16 cellular contexts compared by ENCODE assay signal in the genomic region with DNA sequence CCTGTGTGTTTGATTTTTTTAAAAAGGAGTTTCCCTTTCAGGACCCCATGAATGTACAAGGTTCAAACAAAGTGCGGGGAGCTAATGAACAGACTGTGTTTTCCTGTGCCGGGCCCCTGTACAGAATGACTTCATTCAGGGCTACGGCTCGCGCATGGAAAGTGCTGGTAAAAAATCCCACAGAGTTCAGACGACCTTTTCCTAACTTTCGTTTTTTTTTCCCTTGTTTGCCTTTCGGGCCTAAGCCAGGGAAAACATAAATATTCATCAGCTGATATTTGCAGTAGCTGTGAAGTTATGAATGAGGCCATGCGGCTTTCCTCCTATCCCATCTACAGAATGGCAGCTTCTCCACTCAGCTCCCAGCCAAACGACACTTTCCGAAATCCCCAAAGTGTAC.
DNase-seq lines count a peak whose midpoint lies in the region; ATAC-seq and TF ChIP-seq lines count a peak whose summit lies in the region.
"Had no signal": no experiment of that assay in that cellular context is flagged by ENCODE, and none has a peak within 500 bp of the region (broad histone marks: within the 10 kb centered on the region; RNA-seq: fewer than 3 reads in every experiment).

No MANE protein-coding gene starts in this region.

- H4K20me1 ChIP-seq in hepatocyte (ENCODE audit: insufficient read depth, poor library complexity, severe bottlenecking): no peaks in the 10 kb centered on the region
- H4K20me1 ChIP-seq: BLaER1 treated with 17β-estradiol and CSF1 and Interleukin-3, amounts not matched to agents 10 nM and 100 nM had no signal

- TF ChIP-seq CTCF in hepatocyte (IDR thresholded peaks at IDR 0.05; ENCODE audit: poor library complexity) (no peak), nephron progenitor cell (IDR thresholded peaks at IDR 0.05) (no peak), HFFc6 (IDR thresholded peaks at IDR 0.05) (no peak)

- no peaks in the 10 kb centered on the region for H3K27me3 Mint-ChIP-seq in nephron progenitor cell (ENCODE audit: low read depth, poor library complexity)
- H3K27me3 Mint-ChIP-seq in HFFc6 (ENCODE audit: insufficient read depth): peaks cover 6% of the 10 kb centered on the region
- H3K27me3 Mint-ChIP-seq in activated CD4-positive, alpha-beta T cell treated with anti-CD3 and anti-CD28 coated beads for 36 hours: no peaks in the 10 kb centered on the region

- no peak for ATAC-seq in activated CD4-positive, alpha-beta T cell treated with anti-CD3 and anti-CD28 coated beads for 36 hours

- DNase-seq in DMS53 (lab: John Stamatoyannopoulos, UW): peak; percentile 51
- DNase-seq in DMS53 treated with DMSO at 0.1 percent for 48 hours (lab: John Stamatoyannopoulos, UW; ENCODE audit: unreplicated experiment): no peak
- DNase-seq in hepatocyte (ENCODE audit: low spot score): peak; percentile 50
- no peak for DNase-seq in nephron progenitor cell
- DNase-seq in HFFc6: no peak
- DNase-seq in T-helper 9 cell: no peak
- no peak for DNase-seq in effector memory CD4-positive, alpha-beta T cell
- no peak for DNase-seq in activated CD4-positive, alpha-beta T cell treated with anti-CD3 and anti-CD28 coated beads for 36 hours
- DNase-seq: KBM-7, NCI-H1436 treated with DMSO at 0.1 percent for 48 hours, NCI-H2081 treated with DMSO at 0.1 percent for 48 hours, NCI-H524, SHP77 treated with DMSO at 0.1 percent for 48 hours had no signal

- CTCF ChIA-PET in activated CD4-positive, alpha-beta T cell treated with anti-CD3 and anti-CD28 coated beads for 36 hours (lab: Charles Lee): interaction anchor here (0.7 kb wide), 1 partner anchor 14 kb away, joined by 4 read pairs; no protein-coding TSS in a partner anchor

- peak overlapping the region; percentile 63 for H3K27ac Mint-ChIP-seq in nephron progenitor cell
- no peak overlapping the region for H3K27ac Mint-ChIP-seq in HFFc6
- H3K27ac Mint-ChIP-seq in activated CD4-positive, alpha-beta T cell treated with anti-CD3 and anti-CD28 coated beads for 36 hours: no peak overlapping the region

- no peaks in the 10 kb centered on the region for H3K4me1 ChIP-seq in hepatocyte (ENCODE audit: insufficient read depth)
- no peaks in the 10 kb centered on the region for H3K4me1 ChIP-seq in effector memory CD4-positive, alpha-beta T cell (ENCODE audit: control insufficient read depth, insufficient read depth, low read length, poor library complexity, severe bottlenecking)
- H3K4me1 ChIP-seq: HAP-1 had no signal

- WGBS in hepatocyte (ENCODE audit: low lambda C conversion rate, missing lambda C conversion rate): 50% methylated on average over 11 of the region's 11 CpGs

- H3K4me3 ChIP-seq in hepatocyte: no peak overlapping the region
- no peak overlapping the region for H3K4me3 ChIP-seq in effector memory CD4-positive, alpha-beta T cell (ENCODE audit: insufficient read depth, low read depth, low read length, poor library complexity, severe bottlenecking)
- H3K4me3 ChIP-seq: BLaER1 treated with 17β-estradiol and CSF1 and Interleukin-3, amounts not matched to agents 10 nM and 100 nM; HAP-1 had no signal

- no peaks in the 10 kb centered on the region for H3K36me3 Mint-ChIP-seq in nephron progenitor cell (ENCODE audit: low read depth)
- no peaks in the 10 kb centered on the region for H3K36me3 Mint-ChIP-seq in HFFc6 (ENCODE audit: low read depth)
- no peaks in the 10 kb centered on the region for H3K36me3 Mint-ChIP-seq in activated CD4-positive, alpha-beta T cell treated with anti-CD3 and anti-CD28 coated beads for 36 hours (ENCODE audit: low read depth)

- POLR2A ChIA-PET in activated CD4-positive, alpha-beta T cell treated with anti-CD3 and anti-CD28 coated beads for 36 hours (lab: Charles Lee): no interaction called here

- H3K4me1 Mint-ChIP-seq in nephron progenitor cell (peaks cover 5% of the 10 kb centered on the region), HFFc6 (ENCODE audit: low read depth) (no peaks in the 10 kb centered on the region)
- no peaks in the 10 kb centered on the region for H3K4me1 Mint-ChIP-seq in activated CD4-positive, alpha-beta T cell treated with anti-CD3 and anti-CD28 coated beads for 36 hours

- H3K79me2 ChIP-seq in hepatocyte: no peaks in the 10 kb centered on the region

- H3K9me3 Mint-ChIP-seq in nephron progenitor cell (no peaks in the 10 kb centered on the region), HFFc6 (no peaks in the 10 kb centered on the region)
- H3K9me3 Mint-ChIP-seq in activated CD4-positive, alpha-beta T cell treated with anti-CD3 and anti-CD28 coated beads for 36 hours (ENCODE audit: low read depth): no peaks in the 10 kb centered on the region

- no peaks in the 10 kb centered on the region for H3K9me3 ChIP-seq in hepatocyte (ENCODE audit: low read depth)
- no peaks in the 10 kb centered on the region for H3K9me3 ChIP-seq in effector memory CD4-positive, alpha-beta T cell (ENCODE audit: control insufficient read depth, low read length)
- H3K9me3 ChIP-seq: HAP-1 had no signal

- peaks cover 5% of the 10 kb centered on the region for H3K27me3 ChIP-seq in hepatocyte
- H3K27me3 ChIP-seq in effector memory CD4-positive, alpha-beta T cell (replicated peaks; ENCODE audit: control insufficient read depth, insufficient read depth, low read length, poor library complexity, severe bottlenecking): no peaks in the 10 kb centered on the region
- H3K27me3 ChIP-seq: BLaER1 treated with 17β-estradiol and CSF1 and Interleukin-3, amounts not matched to agents 10 nM and 100 nM had no signal

- H3K9me2 ChIP-seq in hepatocyte (replicated peaks; ENCODE audit: insufficient read depth): no peaks in the 10 kb centered on the region

- H3K27ac ChIP-seq in hepatocyte: no peak overlapping the region
- H3K27ac ChIP-seq in effector memory CD4-positive, alpha-beta T cell (ENCODE audit: insufficient read depth, low read length, poor library complexity, severe bottlenecking): no peak overlapping the region
- H3K27ac ChIP-seq: 22Rv1; BLaER1 treated with 17β-estradiol and CSF1 and Interleukin-3, amounts not matched to agents 10 nM and 100 nM had no signal

- H3K4me3 Mint-ChIP-seq in nephron progenitor cell (no peak overlapping the region), HFFc6 (no peak overlapping the region)
- H3K4me3 Mint-ChIP-seq in activated CD4-positive, alpha-beta T cell treated with anti-CD3 and anti-CD28 coated beads for 36 hours: no peak overlapping the region

- no peak overlapping the region for H2AFZ ChIP-seq in hepatocyte

- H3K36me3 ChIP-seq in hepatocyte (replicated peaks; ENCODE audit: insufficient read depth, low read depth): no peaks in the 10 kb centered on the region
- no peaks in the 10 kb centered on the region for H3K36me3 ChIP-seq in effector memory CD4-positive, alpha-beta T cell (ENCODE audit: control insufficient read depth, insufficient read depth, low read length)
- H3K36me3 ChIP-seq: BLaER1 treated with 17β-estradiol and CSF1 and Interleukin-3, amounts not matched to agents 10 nM and 100 nM; HAP-1 had no signal

- intact Hi-C loops in activated CD4-positive, alpha-beta T cell treated with anti-CD3 and anti-CD28 coated beads for 36 hours (cut with DNase I, micrococcal nuclease): no loop called here

- peak overlapping the region; percentile 43 for H3K4me2 ChIP-seq in hepatocyte
- H3K4me2 ChIP-seq: BLaER1 treated with 17β-estradiol and CSF1 and Interleukin-3, amounts not matched to agents 10 nM and 100 nM had no signal

Comparison
In these comparisons a context has a peak if more than half of its experiments do, and no peak if none do; other contexts are left out.
1. DNase-seq: peak in DMS53 (single experiment) and hepatocyte (single experiment); none in DMS53 treated with DMSO at 0.1 percent for 48 hours (single experiment), nephron progenitor cell (single experiment), HFFc6 (single experiment), T-helper 9 cell (single experiment), effector memory CD4-positive, alpha-beta T cell (0 of 3) and activated CD4-positive, alpha-beta T cell treated with anti-CD3 and anti-CD28 coated beads for 36 hours (single experiment).